ENCODE assay signal across 9 cellular contexts in the genomic region with DNA sequence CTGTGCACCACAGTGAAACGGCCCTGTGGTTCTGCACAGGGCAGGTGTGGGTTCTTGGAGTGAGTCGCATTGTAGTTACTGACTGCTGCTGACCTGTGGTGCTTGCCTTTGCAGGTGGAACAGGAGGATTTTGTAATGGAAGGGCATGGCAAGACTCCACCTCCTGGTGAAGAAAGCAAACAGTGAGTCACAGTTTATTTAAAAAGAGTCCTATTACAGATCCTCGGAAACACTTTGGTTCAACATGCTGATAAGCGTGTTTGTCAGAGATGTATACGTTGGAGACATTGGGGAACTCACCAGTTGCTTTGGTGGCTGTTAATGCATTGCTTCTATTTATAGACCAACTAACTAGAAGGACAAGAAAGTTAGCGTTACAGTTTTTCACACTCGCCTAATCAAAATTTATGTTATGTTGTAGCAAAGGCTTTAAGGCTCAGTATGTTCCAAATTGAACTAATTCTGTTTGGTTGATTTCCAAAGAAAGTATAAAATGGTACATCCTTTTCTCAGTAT. TPM values are rescaled to one million over a fixed set of nuclear protein-coding genes. Genes with fewer than 3 reads are reported as not detected.
A peak's percentile ranks its signal among the peaks of the same experiment; 100 is the strongest.
DNase-seq lines count a peak whose midpoint lies in the region; ATAC-seq, FAIRE-seq and TF ChIP-seq lines count a peak whose summit lies in the region.
"Had no signal": no experiment of that assay in that cellular context is flagged by ENCODE, and none has a peak within 500 bp of the region (broad histone marks: within the 10 kb centered on the region; RNA-seq: fewer than 3 reads in every experiment).

No MANE protein-coding gene starts in this region.

- no peak for ATAC-seq in HG02588 (IDR thresholded peaks at IDR 0.05; ENCODE audit: unreplicated experiment)
- ATAC-seq in GM18505 (IDR thresholded peaks at IDR 0.05; ENCODE audit: unreplicated experiment) = no peak

- DNase-seq in NCI-H1436 treated with DMSO at 0.1 percent for 48 hours (lab: John Stamatoyannopoulos, UW) = peak; percentile 88
- DNase-seq in activated CD4-positive, alpha-beta memory T cell treated with anti-CD3 and anti-CD28 coated beads for 36 hours = peak; percentile 40
- DNase-seq in iPS DF 4.7 (ENCODE audit: extremely low read depth, low spot score) = peak; percentile 58
- peak; percentile 67 for DNase-seq in urothelium cell line (ENCODE audit: low spot score)
- no peak for DNase-seq in stimulated activated CD4-positive, alpha-beta T cell treated with anti-CD3 and anti-CD28 coated beads, Interleukin-4, amount 100 ng/mL, for 24 hours
- DNase-seq: naive B cell had no signal

- no peak overlapping the region for H3K4me3 Mint-ChIP-seq in activated CD4-positive, alpha-beta memory T cell treated with anti-CD3 and anti-CD28 coated beads for 36 hours
- H3K4me3 Mint-ChIP-seq: naive B cell had no signal

- TF ChIP-seq POLR2A in GM18505 (IDR thresholded peaks at IDR 0.05; ENCODE audit: borderline replicate concordance, extremely low read depth, insufficient read depth, insufficient read length) = no peak

- peak overlapping the region; percentile 33 for H3K27ac Mint-ChIP-seq in activated CD4-positive, alpha-beta memory T cell treated with anti-CD3 and anti-CD28 coated beads for 36 hours

- TF ChIP-seq CTCF in GM12873 (IDR thresholded peaks at IDR 0.05; ENCODE audit: insufficient read depth, low read depth, low read length, missing control alignments) = peak; percentile 20

- POLR2A ChIA-PET in activated CD4-positive, alpha-beta memory T cell treated with anti-CD3 and anti-CD28 coated beads for 36 hours (lab: Charles Lee) = no interaction called here

- H3K4me1 Mint-ChIP-seq in activated CD4-positive, alpha-beta memory T cell treated with anti-CD3 and anti-CD28 coated beads for 36 hours (ENCODE audit: low read depth) = peaks cover 13% of the 10 kb centered on the region

- peak; percentile 23 for FAIRE-seq in urothelium cell line (lab: Jason Lieb, UNC)

- CTCF ChIA-PET in activated CD4-positive, alpha-beta memory T cell treated with anti-CD3 and anti-CD28 coated beads for 36 hours (lab: Charles Lee) = interaction anchor here (1.5 kb wide), 1 partner anchor 192 kb away, joined by 4 read pairs; no protein-coding TSS in a partner anchor

- no peaks in the 10 kb centered on the region for H3K9me3 Mint-ChIP-seq in activated CD4-positive, alpha-beta memory T cell treated with anti-CD3 and anti-CD28 coated beads for 36 hours
- H3K9me3 Mint-ChIP-seq: naive B cell had no signal

- no peaks in the 10 kb centered on the region for H3K27me3 Mint-ChIP-seq in activated CD4-positive, alpha-beta memory T cell treated with anti-CD3 and anti-CD28 coated beads for 36 hours
- H3K27me3 Mint-ChIP-seq: naive B cell had no signal

- intact Hi-C loops in activated CD4-positive, alpha-beta memory T cell treated with anti-CD3 and anti-CD28 coated beads for 36 hours (cut with micrococcal nuclease) = no loop called here

- no peaks in the 10 kb centered on the region for H3K36me3 Mint-ChIP-seq in activated CD4-positive, alpha-beta memory T cell treated with anti-CD3 and anti-CD28 coated beads for 36 hours

RNA-seq across cellular contexts. Expression of a gene that starts 21.7 kb away (rescaled TPM):
- total RNA-seq in activated CD4-positive, alpha-beta memory T cell treated with anti-CD3 and anti-CD28 coated beads for 36 hours = 10 to 100 TPM; 34.9 to 38.8 TPM
